25 cellular contexts compared by ENCODE assay signal in the genomic region with DNA sequence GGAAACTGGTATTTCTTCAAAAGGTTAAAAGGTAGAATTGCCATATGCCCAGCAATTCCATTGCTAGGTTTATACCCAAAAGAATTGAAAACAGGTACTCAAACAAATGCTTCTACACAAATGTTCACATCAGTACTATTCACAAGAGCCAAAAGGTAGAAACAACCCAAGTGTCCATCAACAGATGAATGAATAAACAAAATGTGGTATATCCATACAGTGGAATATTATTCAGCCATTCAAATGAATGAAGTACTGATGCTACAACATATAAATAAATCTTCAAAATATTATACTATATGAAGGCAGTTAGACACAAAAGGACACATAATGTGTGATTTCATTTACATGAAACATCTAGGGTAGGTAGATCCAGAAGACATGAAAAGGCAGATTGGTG.
"Had no signal": no experiment of that assay in that cellular context is flagged by ENCODE, and none has a peak within 500 bp of the region (broad histone marks: within the 10 kb centered on the region; RNA-seq: fewer than 3 reads in every experiment).

No MANE protein-coding gene starts in this region.

- H3K4me2 ChIP-seq: neural progenitor cell had no signal

- H3K4me1 ChIP-seq: neural progenitor cell, parathyroid adenoma, psoas muscle, right lobe of liver, sigmoid colon, stomach, suprapubic skin, testis, tibial artery, transverse colon, upper lobe of right lung, uterus had no signal

- FAIRE-seq: small intestine had no signal

- H3K36me3 ChIP-seq: neural progenitor cell, ovary, right lobe of liver, sigmoid colon, suprapubic skin, transverse colon, upper lobe of right lung, uterus had no signal

- ATAC-seq: natural killer cell; psoas muscle; right cardiac atrium; right lobe of liver; stimulated activated effector memory CD8-positive, alpha-beta T cell treated with anti-CD3 and anti-CD28 coated beads, Interleukin-12 subunit alpha, Interleukin-12 subunit beta, amount 100 ng/mL, for 72 hours; stimulated activated naive B cell treated with anti-CD40 and anti-IgM and Interleukin-4, amounts not matched to agents 10 μg/mL and 1 μg/mL and 100 μg/mL, for 72 hours; upper lobe of right lung had no signal

- H3K9me3 ChIP-seq: ovary, psoas muscle, right lobe of liver, stomach, suprapubic skin, testis, tibial artery, upper lobe of right lung, uterus had no signal

- H3K4me3 ChIP-seq: neural progenitor cell, ovary, psoas muscle, right lobe of liver, sigmoid colon, stomach, suprapubic skin, testis, tibial artery, transverse colon, upper lobe of right lung, uterus had no signal

- DNase-seq: natural killer cell; occipital lobe; ovary; posterior cingulate gyrus; psoas muscle; right cardiac atrium; right lobe of liver; sigmoid colon; small intestine; stimulated activated CD4-positive, alpha-beta T cell treated with anti-CD3 and anti-CD28 coated beads, Interleukin-15, amount 100 ng/mL, for 24 hours; stimulated activated CD4-positive, alpha-beta T cell treated with anti-CD3 and anti-CD28 coated beads, Interleukin-2, amount 100 ng/mL, for 24 hours; stimulated activated CD4-positive, alpha-beta T cell treated with anti-CD3 and anti-CD28 coated beads, Interleukin-2, amount 100 ng/mL, for 48 hours; stimulated activated CD4-positive, alpha-beta T cell treated with anti-CD3 and anti-CD28 coated beads, Interleukin-4, amount 100 ng/mL, for 24 hours; stimulated activated naive B cell treated with anti-CD40 and anti-IgM and Interleukin-4, amounts not matched to agents 10 μg/mL and 1 μg/mL and 100 μg/mL, for 72 hours; stimulated activated naive CD4-positive, alpha-beta T cell treated with Interleukin-2 at 50 U/mL for 16 hours; stomach; testis; tibial artery; transverse colon; upper lobe of right lung; uterus had no signal

- H3K27ac ChIP-seq: neural progenitor cell, ovary, parathyroid adenoma, psoas muscle, right lobe of liver, sigmoid colon, stomach, suprapubic skin, testis, tibial artery, transverse colon, upper lobe of right lung, uterus had no signal
